8 cellular contexts compared by ENCODE assay signal in genomic region chr1:210291786-210292275, GRCh38. TPM values are rescaled to one million over a fixed set of nuclear protein-coding genes. Genes with fewer than 3 reads are reported as not detected.
DNase-seq lines count a peak whose midpoint lies in the region; ATAC-seq and TF ChIP-seq lines count a peak whose summit lies in the region.

No MANE protein-coding gene starts in this region.

- no peak for ATAC-seq in HG03432 (IDR thresholded peaks at IDR 0.05; ENCODE audit: unreplicated experiment)
- ATAC-seq in HG03175 (IDR thresholded peaks at IDR 0.05; ENCODE audit: unreplicated experiment), result no peak

- H3K27ac ChIP-seq in GM23248 (no peak overlapping the region), spleen (no peak overlapping the region)

- intact Hi-C loops in spleen (cut with DNase I; ENCODE audit: low total_unique reads), result no loop called here

- H3K4me1 ChIP-seq in GM23248 (ENCODE audit: insufficient read depth) (peaks cover 32% of the 10 kb centered on the region), iPS-15b (ENCODE audit: control insufficient read depth, insufficient read depth, low read length) (peaks cover 6% of the 10 kb centered on the region), spleen (peaks cover 3 to 14% (median 12%) of the 10 kb centered on the region in 6 donors)

- WGBS in GM23248 (ENCODE audit: low coverage in 1 of 2, low lambda C conversion rate in 2 of 2, missing lambda C conversion rate in 2 of 2), 2 experiments, result 1 to 4% methylated on average over 10 to 11 of the region's 11 CpGs
- WGBS in spleen, 5 donors, result 10 to 24% (median 12%) methylated on average over 10 to 11 of the region's 11 CpGs

- peak overlapping the region; percentile 60 for H2AFZ ChIP-seq in GM23248

- H3K4me3 ChIP-seq in GM23248 (peak overlapping the region; percentile 70), astrocyte of the spinal cord (ENCODE audit: low read depth, low read length) (no peak overlapping the region), iPS-15b (ENCODE audit: low read depth, low read length) (peak overlapping the region; percentile 57), spleen (peak overlapping the region in 5 of 8 donors; percentile 9 to 61 (median 27))

- peaks cover 19% of the 10 kb centered on the region for H3F3A ChIP-seq in GM23248 (ENCODE audit: insufficient read depth)

- no peaks in the 10 kb centered on the region for H3K9me3 ChIP-seq in GM23248 (ENCODE audit: low read depth)
- H3K9me3 ChIP-seq in iPS-15b (ENCODE audit: control insufficient read depth, insufficient read depth, low read length), result no peaks in the 10 kb centered on the region
- H3K9me3 ChIP-seq in spleen, result no peaks in the 10 kb centered on the region

- peak overlapping the region; percentile 50 for H3K9ac ChIP-seq in GM23248
- H3K9ac ChIP-seq in iPS-15b (ENCODE audit: low read depth, low read length), result no peak overlapping the region

- no peak for TF ChIP-seq POLR2A in spleen (IDR thresholded peaks at IDR 0.05)

- no peaks in the 10 kb centered on the region for H3K36me3 ChIP-seq in GM23248 (ENCODE audit: low read depth)
- H3K36me3 ChIP-seq in iPS-15b (ENCODE audit: control insufficient read depth, insufficient read depth, low read length), result no peaks in the 10 kb centered on the region
- no peaks in the 10 kb centered on the region for H3K36me3 ChIP-seq in spleen

- no peaks in the 10 kb centered on the region for H4K20me1 ChIP-seq in GM23248 (ENCODE audit: insufficient read depth)

- H3K9me2 ChIP-seq in GM23248 (ENCODE audit: insufficient read depth), result no peaks in the 10 kb centered on the region

- in situ Hi-C loops in GM23248 (cut with MboI), result loop anchor here (25.0 kb wide), 1 partner anchor 430 kb away; no protein-coding TSS in a partner anchor
- in situ Hi-C loops in astrocyte of the spinal cord (cut with HindIII; ENCODE audit: low sequenced_read_pairs), result no loop called here

- H3K79me2 ChIP-seq in GM23248 (ENCODE audit: insufficient read depth), result no peaks in the 10 kb centered on the region

- H3K27me3 ChIP-seq in GM23248 (replicated peaks; ENCODE audit: insufficient read depth), result 0 out of 2 replicates have a peak, but pooled peaks cover 16% of the 10 kb centered on the region
- H3K27me3 ChIP-seq in iPS-15b (ENCODE audit: control insufficient read depth, insufficient read depth, low read length), result peaks cover 45% of the 10 kb centered on the region
- peaks cover 5 to 78% (median 25%) of the 10 kb centered on the region in 7 donors for H3K27me3 ChIP-seq in spleen (replicated peaks in 1 of 7)

- peak overlapping the region; percentile 85 for H3K4me2 ChIP-seq in GM23248 (ENCODE audit: unreplicated experiment)

- TF ChIP-seq CTCF in astrocyte of the spinal cord (IDR thresholded peaks at IDR 0.05; ENCODE audit: low read depth, low read length) (no peak), spleen (IDR thresholded peaks at IDR 0.05 in 8 of 11, conservative IDR thresholded peaks at IDR 0.05 in 3 of 11) (no peak)

- DNase-seq in GM23248 (peak; percentile 66), astrocyte of the spinal cord (ENCODE audit: low read depth, low spot score) (peak; percentile 40), spleen (no peak)
- no peak for DNase-seq in stimulated activated CD8-positive, alpha-beta memory T cell treated with anti-CD3 and anti-CD28 coated beads, Interleukin-4, amount 100 ng/mL, for 48 hours
- no peak for DNase-seq in central memory CD4-positive, alpha-beta T cell

RNA-seq across cellular contexts. Expression of gene HHAT, which starts 36.9 kb away (rescaled TPM):
- total RNA-seq in GM23248 (2014; rRNA removed; shearing (Covaris generic)), result 1.9 TPM in 2 replicates
- polyA plus RNA-seq in GM23248 (2016; fragmentation: Nextera tagmentation; extraction: Ambion mirVana) (1.6 and 1.8 TPM in 2 replicates), spleen (1 to 10 TPM; 1.3 to 1.8 (median 1.7) TPM)
- total RNA-seq in spleen, result 1 to 10 TPM; 3.2 to 8.8 (median 5.4) TPM

RNA-seq across cellular contexts. Expression of gene SERTAD4, which starts 59.2 kb away (rescaled TPM):
- 0.76 and 0.97 TPM in 2 replicates for total RNA-seq in GM23248 (2014; rRNA removed; shearing (Covaris generic))
- polyA plus RNA-seq in GM23248 (2016; fragmentation: Nextera tagmentation; extraction: Ambion mirVana) (1.0 and 1.7 TPM in 2 replicates), spleen (under 1 TPM; 0.02 to 0.09 (median 0.06) TPM)
- total RNA-seq in spleen, result under 1 TPM in 2 of 7 donors, not detected in 5; 0.06 to 0.07 TPM

Comparison
In these comparisons a context has a peak if more than half of its experiments do, and no peak if none do; other contexts are left out.
1. DNase-seq: peak in GM23248 (single experiment) and astrocyte of the spinal cord (single experiment); none in spleen (single experiment), stimulated activated CD8-positive, alpha-beta memory T cell treated with anti-CD3 and anti-CD28 coated beads, Interleukin-4, amount 100 ng/mL, for 48 hours (single experiment) and central memory CD4-positive, alpha-beta T cell (single experiment).